7 cellular contexts compared by ENCODE assay signal in genomic region chr10:110556993-110557601, GRCh38. TPM values are rescaled to one million over a fixed set of nuclear protein-coding genes. Genes with fewer than 3 reads are reported as not detected.
A peak's percentile ranks its signal among the peaks of the same experiment; 100 is the strongest.
DNase-seq lines count a peak whose midpoint lies in the region; ATAC-seq and TF ChIP-seq lines count a peak whose summit lies in the region.

No MANE protein-coding gene starts in this region.

- intact Hi-C loops in Right ventricle myocardium superior (cut with DNase I) = no loop called here

- DNase-seq in RWPE1 (ENCODE audit: low spot score) (peak; percentile 40), Right ventricle myocardium superior (peak; percentile 46)
- DNase-seq in activated gamma-delta T cell treated with anti-CD3 and anti-CD28 coated beads, Interleukin-2, amount 50 U/mL, for 16 hours (ENCODE audit: low read depth) = peak; percentile 65
- DNase-seq in stimulated activated CD4-positive, alpha-beta T cell treated with anti-CD3 and anti-CD28 coated beads, Interleukin-12 subunit alpha, Interleukin-12 subunit beta, amount 100 ng/mL, for 48 hours (ENCODE audit: low read depth in 2 of 3, low spot score in 1 of 3) = peak; percentile 37 to 68 (median 59)

- ATAC-seq in GM18502 (IDR thresholded peaks at IDR 0.05; ENCODE audit: poor library complexity, unreplicated experiment) = peak; percentile 83
- peak; percentile 86 for ATAC-seq in HG02973 (IDR thresholded peaks at IDR 0.05; ENCODE audit: unreplicated experiment)
- ATAC-seq in Right ventricle myocardium superior (ENCODE audit: poor library complexity) = peak; percentile 73
- no peak for ATAC-seq in GM18873 (IDR thresholded peaks at IDR 0.05; ENCODE audit: low FRiP score, unreplicated experiment)

- CTCF ChIA-PET in RWPE1 (lab: Yijun Ruan, JAX) = interaction anchor here (0.7 kb wide), 1 partner anchor 44 kb away, joined by 3 read pairs; no protein-coding TSS in a partner anchor

- POLR2A ChIA-PET in RWPE1 (lab: Yijun Ruan, JAX; ENCODE audit: low non-redundant PET) = no interaction called here

- H3K27ac ChIP-seq in RWPE1 = no peak overlapping the region

- TF ChIP-seq CTCF in RWPE1 (conservative IDR thresholded peaks at IDR 0.05; ENCODE audit: low read depth) = peak; percentile 39

RNA-seq across cellular contexts. Expression of gene SMC3, which starts 10.4 kb away (rescaled TPM):
- total RNA-seq in Right ventricle myocardium superior = 20.3 TPM

RNA-seq across cellular contexts. Expression of gene DUSP5, which starts 59.4 kb away (rescaled TPM):
- 6.8 TPM for total RNA-seq in Right ventricle myocardium superior
